ENCODE assay signal across 1 cellular context in the genomic region with DNA sequence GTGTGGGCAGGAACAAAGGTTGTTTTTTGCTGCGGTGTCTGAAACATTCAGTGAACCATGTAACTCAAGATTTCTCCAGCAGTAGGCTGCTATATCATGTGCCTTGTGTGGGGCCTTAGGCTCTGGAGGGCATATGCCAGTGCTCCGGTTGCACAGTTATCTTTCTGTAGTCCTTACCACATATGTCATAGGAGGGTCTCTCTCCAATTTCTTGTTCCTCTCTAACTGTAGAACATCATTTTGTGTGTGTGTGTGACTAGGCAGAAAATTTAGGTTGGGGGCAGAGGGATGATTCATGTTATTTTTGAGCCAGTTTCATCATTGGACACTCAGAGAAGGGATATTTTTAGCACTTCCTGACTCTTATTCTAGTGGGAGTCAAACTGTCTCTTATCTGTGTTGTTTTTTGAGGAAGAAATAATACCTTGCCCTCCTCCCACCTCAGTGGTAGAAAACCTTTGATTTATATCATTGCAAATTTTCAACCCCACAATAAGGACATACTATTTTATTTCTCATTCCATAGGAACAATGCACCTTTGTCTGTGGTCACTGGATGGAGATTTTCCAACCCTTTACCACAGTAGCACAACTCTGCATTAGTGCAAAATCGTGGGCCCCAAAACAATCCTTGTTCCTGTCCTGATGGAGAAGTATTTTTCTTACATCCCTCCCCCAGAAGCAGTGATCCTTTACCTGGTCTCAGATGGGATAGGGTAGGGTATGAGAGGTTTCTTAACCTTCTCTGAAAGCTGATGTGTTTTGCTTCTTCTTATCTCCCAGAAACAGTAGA.
A peak's percentile ranks its signal among the peaks of the same experiment; 100 is the strongest.
TF ChIP-seq lines count a peak whose summit lies in the region.

No MANE protein-coding gene starts in this region.

TF ChIP-seq in K562, 482 proteins besides CTCF, POLR2A, EP300 and RAD21 (continued from another document and continues in another):
- TF ChIP-seq ZNF707 (CRISPR knock-in tag; conservative IDR thresholded peaks at IDR 0.05): no peak
- TF ChIP-seq, protein P1, sequence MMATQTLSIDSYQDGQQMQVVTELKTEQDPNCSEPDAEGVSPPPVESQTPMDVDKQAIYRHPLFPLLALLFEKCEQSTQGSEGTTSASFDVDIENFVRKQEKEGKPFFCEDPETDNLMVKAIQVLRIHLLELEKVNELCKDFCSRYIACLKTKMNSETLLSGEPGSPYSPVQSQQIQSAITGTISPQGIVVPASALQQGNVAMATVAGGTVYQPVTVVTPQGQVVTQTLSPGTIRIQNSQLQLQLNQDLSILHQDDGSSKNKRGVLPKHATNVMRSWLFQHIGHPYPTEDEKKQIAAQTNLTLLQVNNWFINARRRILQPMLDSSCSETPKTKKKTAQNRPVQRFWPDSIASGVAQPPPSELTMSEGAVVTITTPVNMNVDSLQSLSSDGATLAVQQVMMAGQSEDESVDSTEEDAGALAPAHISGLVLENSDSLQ (IDR thresholded peaks at IDR 0.05): peak; percentile 53; the same call in 1 of the 2 replicates
- TF ChIP-seq NR2C2 (CRISPR knock-in tag; IDR thresholded peaks at IDR 0.05): no peak
- peak; percentile 55 for TF ChIP-seq NR2C2 (tag; IDR thresholded peaks at IDR 0.05)
- TF ChIP-seq, protein P2, sequence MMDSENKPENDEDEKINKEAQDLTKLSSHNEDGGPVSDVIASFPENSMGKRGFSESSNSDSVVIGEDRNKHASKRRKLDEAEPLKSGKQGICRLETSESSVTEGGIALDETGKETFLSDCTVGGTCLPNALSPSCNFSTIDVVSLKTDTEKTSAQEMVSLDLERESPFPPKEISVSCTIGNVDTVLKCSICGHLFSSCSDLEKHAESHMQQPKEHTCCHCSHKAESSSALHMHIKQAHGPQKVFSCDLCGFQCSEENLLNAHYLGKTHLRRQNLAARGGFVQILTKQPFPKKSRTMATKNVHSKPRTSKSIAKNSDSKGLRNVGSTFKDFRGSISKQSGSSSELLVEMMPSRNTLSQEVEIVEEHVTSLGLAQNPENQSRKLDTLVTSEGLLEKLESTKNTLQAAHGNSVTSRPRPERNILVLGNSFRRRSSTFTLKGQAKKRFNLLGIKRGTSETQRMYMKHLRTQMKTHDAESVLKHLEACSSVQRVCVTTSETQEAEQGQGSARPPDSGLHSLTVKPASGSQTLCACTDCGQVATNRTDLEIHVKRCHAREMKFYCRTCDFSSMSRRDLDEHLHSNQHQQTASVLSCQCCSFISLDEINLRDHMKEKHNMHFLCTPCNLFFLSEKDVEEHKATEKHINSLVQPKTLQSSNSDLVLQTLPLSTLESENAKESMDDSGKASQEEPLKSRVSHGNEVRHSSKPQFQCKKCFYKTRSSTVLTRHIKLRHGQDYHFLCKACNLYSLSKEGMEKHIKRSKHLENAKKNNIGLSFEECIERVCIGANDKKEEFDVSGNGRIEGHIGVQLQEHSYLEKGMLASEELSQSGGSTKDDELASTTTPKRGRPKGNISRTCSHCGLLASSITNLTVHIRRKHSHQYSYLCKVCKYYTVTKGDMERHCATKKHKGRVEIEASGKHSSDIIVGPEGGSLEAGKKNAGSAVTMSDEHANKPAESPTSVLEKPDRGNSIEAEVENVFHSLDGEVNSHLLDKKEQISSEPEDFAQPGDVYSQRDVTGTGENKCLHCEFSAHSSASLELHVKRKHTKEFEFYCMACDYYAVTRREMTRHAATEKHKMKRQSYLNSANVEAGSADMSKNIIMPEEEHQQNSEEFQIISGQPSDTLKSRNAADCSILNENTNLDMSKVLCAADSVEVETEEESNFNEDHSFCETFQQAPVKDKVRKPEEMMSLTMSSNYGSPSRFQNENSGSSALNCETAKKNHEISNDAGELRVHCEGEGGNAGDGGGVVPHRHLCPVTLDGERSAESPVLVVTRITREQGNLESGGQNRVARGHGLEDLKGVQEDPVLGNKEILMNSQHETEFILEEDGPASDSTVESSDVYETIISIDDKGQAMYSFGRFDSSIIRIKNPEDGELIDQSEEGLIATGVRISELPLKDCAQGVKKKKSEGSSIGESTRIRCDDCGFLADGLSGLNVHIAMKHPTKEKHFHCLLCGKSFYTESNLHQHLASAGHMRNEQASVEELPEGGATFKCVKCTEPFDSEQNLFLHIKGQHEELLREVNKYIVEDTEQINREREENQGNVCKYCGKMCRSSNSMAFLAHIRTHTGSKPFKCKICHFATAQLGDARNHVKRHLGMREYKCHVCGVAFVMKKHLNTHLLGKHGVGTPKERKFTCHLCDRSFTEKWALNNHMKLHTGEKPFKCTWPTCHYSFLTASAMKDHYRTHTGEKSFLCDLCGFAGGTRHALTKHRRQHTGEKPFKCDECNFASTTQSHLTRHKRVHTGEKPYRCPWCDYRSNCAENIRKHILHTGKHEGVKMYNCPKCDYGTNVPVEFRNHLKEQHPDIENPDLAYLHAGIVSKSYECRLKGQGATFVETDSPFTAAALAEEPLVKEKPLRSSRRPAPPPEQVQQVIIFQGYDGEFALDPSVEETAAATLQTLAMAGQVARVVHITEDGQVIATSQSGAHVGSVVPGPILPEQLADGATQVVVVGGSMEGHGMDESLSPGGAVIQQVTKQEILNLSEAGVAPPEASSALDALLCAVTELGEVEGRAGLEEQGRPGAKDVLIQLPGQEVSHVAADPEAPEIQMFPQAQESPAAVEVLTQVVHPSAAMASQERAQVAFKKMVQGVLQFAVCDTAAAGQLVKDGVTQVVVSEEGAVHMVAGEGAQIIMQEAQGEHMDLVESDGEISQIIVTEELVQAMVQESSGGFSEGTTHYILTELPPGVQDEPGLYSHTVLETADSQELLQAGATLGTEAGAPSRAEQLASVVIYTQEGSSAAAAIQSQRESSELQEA (IDR thresholded peaks at IDR 0.05; ENCODE audit: low read depth): no peak
- TF ChIP-seq ZNF347 (CRISPR knock-in tag; IDR thresholded peaks at IDR 0.05; ENCODE audit: low read depth): no peak
- peak; percentile 61 for TF ChIP-seq EGR1 (conservative IDR thresholded peaks at IDR 0.05)
- TF ChIP-seq, protein P3, sequence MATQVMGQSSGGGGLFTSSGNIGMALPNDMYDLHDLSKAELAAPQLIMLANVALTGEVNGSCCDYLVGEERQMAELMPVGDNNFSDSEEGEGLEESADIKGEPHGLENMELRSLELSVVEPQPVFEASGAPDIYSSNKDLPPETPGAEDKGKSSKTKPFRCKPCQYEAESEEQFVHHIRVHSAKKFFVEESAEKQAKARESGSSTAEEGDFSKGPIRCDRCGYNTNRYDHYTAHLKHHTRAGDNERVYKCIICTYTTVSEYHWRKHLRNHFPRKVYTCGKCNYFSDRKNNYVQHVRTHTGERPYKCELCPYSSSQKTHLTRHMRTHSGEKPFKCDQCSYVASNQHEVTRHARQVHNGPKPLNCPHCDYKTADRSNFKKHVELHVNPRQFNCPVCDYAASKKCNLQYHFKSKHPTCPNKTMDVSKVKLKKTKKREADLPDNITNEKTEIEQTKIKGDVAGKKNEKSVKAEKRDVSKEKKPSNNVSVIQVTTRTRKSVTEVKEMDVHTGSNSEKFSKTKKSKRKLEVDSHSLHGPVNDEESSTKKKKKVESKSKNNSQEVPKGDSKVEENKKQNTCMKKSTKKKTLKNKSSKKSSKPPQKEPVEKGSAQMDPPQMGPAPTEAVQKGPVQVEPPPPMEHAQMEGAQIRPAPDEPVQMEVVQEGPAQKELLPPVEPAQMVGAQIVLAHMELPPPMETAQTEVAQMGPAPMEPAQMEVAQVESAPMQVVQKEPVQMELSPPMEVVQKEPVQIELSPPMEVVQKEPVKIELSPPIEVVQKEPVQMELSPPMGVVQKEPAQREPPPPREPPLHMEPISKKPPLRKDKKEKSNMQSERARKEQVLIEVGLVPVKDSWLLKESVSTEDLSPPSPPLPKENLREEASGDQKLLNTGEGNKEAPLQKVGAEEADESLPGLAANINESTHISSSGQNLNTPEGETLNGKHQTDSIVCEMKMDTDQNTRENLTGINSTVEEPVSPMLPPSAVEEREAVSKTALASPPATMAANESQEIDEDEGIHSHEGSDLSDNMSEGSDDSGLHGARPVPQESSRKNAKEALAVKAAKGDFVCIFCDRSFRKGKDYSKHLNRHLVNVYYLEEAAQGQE (CRISPR knock-in tag; IDR thresholded peaks at IDR 0.05; ENCODE audit: low read depth): no peak
- peak; percentile 51 to 73; a peak in 2 of 4 replicates for TF ChIP-seq KDM1A (IDR thresholded peaks at IDR 0.05)
- TF ChIP-seq TAF9B (IDR thresholded peaks at IDR 0.05; ENCODE audit: partially characterized antibody): peak; percentile 60
- peak; percentile 62 for TF ChIP-seq SMAD4 (CRISPR knock-in tag; conservative IDR thresholded peaks at IDR 0.05)
- no peak for TF ChIP-seq SIRT6 (IDR thresholded peaks at IDR 0.05; ENCODE audit: low read depth, low read length)
- peak; percentile 87 for TF ChIP-seq SOX6 (IDR thresholded peaks at IDR 0.05)
- TF ChIP-seq RFX5 (IDR thresholded peaks at IDR 0.05; ENCODE audit: low read depth, low read length): no peak
- TF ChIP-seq, protein P4, sequence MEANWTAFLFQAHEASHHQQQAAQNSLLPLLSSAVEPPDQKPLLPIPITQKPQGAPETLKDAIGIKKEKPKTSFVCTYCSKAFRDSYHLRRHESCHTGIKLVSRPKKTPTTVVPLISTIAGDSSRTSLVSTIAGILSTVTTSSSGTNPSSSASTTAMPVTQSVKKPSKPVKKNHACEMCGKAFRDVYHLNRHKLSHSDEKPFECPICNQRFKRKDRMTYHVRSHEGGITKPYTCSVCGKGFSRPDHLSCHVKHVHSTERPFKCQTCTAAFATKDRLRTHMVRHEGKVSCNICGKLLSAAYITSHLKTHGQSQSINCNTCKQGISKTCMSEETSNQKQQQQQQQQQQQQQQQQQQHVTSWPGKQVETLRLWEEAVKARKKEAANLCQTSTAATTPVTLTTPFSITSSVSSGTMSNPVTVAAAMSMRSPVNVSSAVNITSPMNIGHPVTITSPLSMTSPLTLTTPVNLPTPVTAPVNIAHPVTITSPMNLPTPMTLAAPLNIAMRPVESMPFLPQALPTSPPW (CRISPR knock-in tag; IDR thresholded peaks at IDR 0.05): peak; percentile 66
- peak; percentile 69 to 70; a peak in 3 of 4 replicates for TF ChIP-seq TRIM24 (IDR thresholded peaks at IDR 0.05)
- TF ChIP-seq NCOR1 (IDR thresholded peaks at IDR 0.05): peak; percentile 74
- peak; percentile 70 for TF ChIP-seq KLF16 (IDR thresholded peaks at IDR 0.05)
- TF ChIP-seq, protein P5, sequence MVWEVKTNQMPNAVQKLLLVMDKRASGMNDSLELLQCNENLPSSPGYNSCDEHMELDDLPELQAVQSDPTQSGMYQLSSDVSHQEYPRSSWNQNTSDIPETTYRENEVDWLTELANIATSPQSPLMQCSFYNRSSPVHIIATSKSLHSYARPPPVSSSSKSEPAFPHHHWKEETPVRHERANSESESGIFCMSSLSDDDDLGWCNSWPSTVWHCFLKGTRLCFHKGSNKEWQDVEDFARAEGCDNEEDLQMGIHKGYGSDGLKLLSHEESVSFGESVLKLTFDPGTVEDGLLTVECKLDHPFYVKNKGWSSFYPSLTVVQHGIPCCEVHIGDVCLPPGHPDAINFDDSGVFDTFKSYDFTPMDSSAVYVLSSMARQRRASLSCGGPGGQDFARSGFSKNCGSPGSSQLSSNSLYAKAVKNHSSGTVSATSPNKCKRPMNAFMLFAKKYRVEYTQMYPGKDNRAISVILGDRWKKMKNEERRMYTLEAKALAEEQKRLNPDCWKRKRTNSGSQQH (CRISPR knock-in tag; IDR thresholded peaks at IDR 0.05): no peak
- peak; percentile 41 for TF ChIP-seq CCNT2 (IDR thresholded peaks at IDR 0.05; ENCODE audit: borderline replicate concordance, extremely low read depth, insufficient read length, low read depth, low read length)
- peak; percentile 70 for TF ChIP-seq LCOR (CRISPR knock-in tag; IDR thresholded peaks at IDR 0.05)
- TF ChIP-seq, protein P6, sequence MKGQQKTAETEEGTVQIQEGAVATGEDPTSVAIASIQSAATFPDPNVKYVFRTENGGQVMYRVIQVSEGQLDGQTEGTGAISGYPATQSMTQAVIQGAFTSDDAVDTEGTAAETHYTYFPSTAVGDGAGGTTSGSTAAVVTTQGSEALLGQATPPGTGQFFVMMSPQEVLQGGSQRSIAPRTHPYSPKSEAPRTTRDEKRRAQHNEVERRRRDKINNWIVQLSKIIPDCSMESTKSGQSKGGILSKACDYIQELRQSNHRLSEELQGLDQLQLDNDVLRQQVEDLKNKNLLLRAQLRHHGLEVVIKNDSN (CRISPR knock-in tag; IDR thresholded peaks at IDR 0.05): no peak
- TF ChIP-seq, protein P7, sequence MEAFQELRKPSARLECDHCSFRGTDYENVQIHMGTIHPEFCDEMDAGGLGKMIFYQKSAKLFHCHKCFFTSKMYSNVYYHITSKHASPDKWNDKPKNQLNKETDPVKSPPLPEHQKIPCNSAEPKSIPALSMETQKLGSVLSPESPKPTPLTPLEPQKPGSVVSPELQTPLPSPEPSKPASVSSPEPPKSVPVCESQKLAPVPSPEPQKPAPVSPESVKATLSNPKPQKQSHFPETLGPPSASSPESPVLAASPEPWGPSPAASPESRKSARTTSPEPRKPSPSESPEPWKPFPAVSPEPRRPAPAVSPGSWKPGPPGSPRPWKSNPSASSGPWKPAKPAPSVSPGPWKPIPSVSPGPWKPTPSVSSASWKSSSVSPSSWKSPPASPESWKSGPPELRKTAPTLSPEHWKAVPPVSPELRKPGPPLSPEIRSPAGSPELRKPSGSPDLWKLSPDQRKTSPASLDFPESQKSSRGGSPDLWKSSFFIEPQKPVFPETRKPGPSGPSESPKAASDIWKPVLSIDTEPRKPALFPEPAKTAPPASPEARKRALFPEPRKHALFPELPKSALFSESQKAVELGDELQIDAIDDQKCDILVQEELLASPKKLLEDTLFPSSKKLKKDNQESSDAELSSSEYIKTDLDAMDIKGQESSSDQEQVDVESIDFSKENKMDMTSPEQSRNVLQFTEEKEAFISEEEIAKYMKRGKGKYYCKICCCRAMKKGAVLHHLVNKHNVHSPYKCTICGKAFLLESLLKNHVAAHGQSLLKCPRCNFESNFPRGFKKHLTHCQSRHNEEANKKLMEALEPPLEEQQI (IDR thresholded peaks at IDR 0.05): peak; percentile 15; the same call in 1 of the 2 replicates
- no peak for TF ChIP-seq IRF2 (CRISPR knock-in tag; IDR thresholded peaks at IDR 0.05)
- TF ChIP-seq MAFG (tag; conservative IDR thresholded peaks at IDR 0.05): peak; percentile 90
- no peak for TF ChIP-seq TGIF2 (CRISPR knock-in tag; IDR thresholded peaks at IDR 0.05)
- TF ChIP-seq HDAC8 (tag; IDR thresholded peaks at IDR 0.05): no peak
- no peak for TF ChIP-seq ZNF584 (CRISPR knock-in tag; IDR thresholded peaks at IDR 0.05; ENCODE audit: low read depth)
- TF ChIP-seq ETV6 (IDR thresholded peaks at IDR 0.05; ENCODE audit: borderline replicate concordance in 1 of 2, low read depth in 2 of 2, low read length in 1 of 2): peak in 1 of 2 experiments; percentile 29; a peak in 1 of 4 replicates
- TF ChIP-seq ETV6 (CRISPR knock-in tag; IDR thresholded peaks at IDR 0.05; ENCODE audit: borderline replicate concordance): no peak
- TF ChIP-seq DPF2 (IDR thresholded peaks at IDR 0.05): peak; percentile 84
- TF ChIP-seq ATF7 (IDR thresholded peaks at IDR 0.05): peak; percentile 75; the same call in 1 of the 2 replicates
- TF ChIP-seq MYNN (IDR thresholded peaks at IDR 0.05): peak; percentile 97
- TF ChIP-seq MYNN (CRISPR knock-in tag; IDR thresholded peaks at IDR 0.05): no peak
- TF ChIP-seq HOXB6 (CRISPR knock-in tag; IDR thresholded peaks at IDR 0.05; ENCODE audit: borderline replicate concordance): no peak
- no peak for TF ChIP-seq NRF1 (conservative IDR thresholded peaks at IDR 0.05 in 1 of 2, IDR thresholded peaks at IDR 0.05 in 1 of 2)
- TF ChIP-seq ZEB2 (IDR thresholded peaks at IDR 0.05): peak; percentile 87
- peak; percentile 70 for TF ChIP-seq ELF1 (tag; IDR thresholded peaks at IDR 0.05)
- peak; percentile 59; the same call in 1 of the 2 replicates for TF ChIP-seq BRD4 (IDR thresholded peaks at IDR 0.05)
- peak; percentile 80 for TF ChIP-seq MAFK (IDR thresholded peaks at IDR 0.05; ENCODE audit: low read length)
